Comparison of ENCODE assay signal across 20 cellular contexts in genomic region chr18:40121001-40121400, GRCh38.
"Had no signal": no experiment of that assay in that cellular context is flagged by ENCODE, and none has a peak within 500 bp of the region (broad histone marks: within the 10 kb centered on the region; RNA-seq: fewer than 3 reads in every experiment).

No MANE protein-coding gene starts in this region.

- H3K4me1 ChIP-seq: esophagus muscularis mucosa, stomach had no signal

- DNase-seq: cortex of kidney; dorsolateral prefrontal cortex; effector CD8-positive, alpha-beta T cell; head of caudate nucleus; kidney glomerular epithelial cell; mucosa of descending colon; naive thymus-derived CD8-positive, alpha-beta T cell; nucleus accumbens; ovary; right cardiac atrium; small intestine; stimulated activated CD4-positive, alpha-beta T cell treated with anti-CD3 and anti-CD28 coated beads, Interleukin-12 subunit alpha, Interleukin-12 subunit beta, amount 100 ng/mL, for 4 hours; stimulated activated naive CD4-positive, alpha-beta T cell; stomach; substantia nigra; trophoblast cell had no signal

- H3K36me3 ChIP-seq: esophagus muscularis mucosa, ovary, stomach had no signal

- H3K36me3 Mint-ChIP-seq: naive thymus-derived CD8-positive, alpha-beta T cell had no signal

- H2AFZ ChIP-seq: hepatocyte had no signal

- H3K4me3 Mint-ChIP-seq: naive thymus-derived CD8-positive, alpha-beta T cell had no signal

- H3K27me3 ChIP-seq: esophagus muscularis mucosa, hepatocyte, ovary, stomach had no signal

- H3K79me2 ChIP-seq: hepatocyte had no signal

- H3K4me2 ChIP-seq: hepatocyte had no signal

- H3K4me1 Mint-ChIP-seq: naive thymus-derived CD8-positive, alpha-beta T cell had no signal

- H3K27ac ChIP-seq: dorsolateral prefrontal cortex, epithelial cell of prostate, esophagus muscularis mucosa, hepatocyte, ovary, stomach had no signal

- H3K4me3 ChIP-seq: dorsolateral prefrontal cortex, esophagus muscularis mucosa, hepatocyte, mucosa of descending colon, ovary, stomach had no signal

- H3K27me3 Mint-ChIP-seq: naive thymus-derived CD8-positive, alpha-beta T cell; progenitor cell of endocrine pancreas had no signal

- H3K27ac Mint-ChIP-seq: naive thymus-derived CD8-positive, alpha-beta T cell; progenitor cell of endocrine pancreas had no signal

- H3K9me3 ChIP-seq: esophagus muscularis mucosa, mucosa of descending colon, ovary had no signal
